In genomic region chr1:43225168-43225567, GRCh38 we compare ENCODE assay signal across 18 cellular contexts. TPM values are rescaled to one million over a fixed set of nuclear protein-coding genes. Genes with fewer than 3 reads are reported as not detected.
DNase-seq lines count a peak whose midpoint lies in the region; ATAC-seq and TF ChIP-seq lines count a peak whose summit lies in the region.
"Had no signal": no experiment of that assay in that cellular context is flagged by ENCODE, and none has a peak within 500 bp of the region (broad histone marks: within the 10 kb centered on the region; RNA-seq: fewer than 3 reads in every experiment).

No MANE protein-coding gene starts in this region.

- H3K4me2 ChIP-seq in IMR-90 (ENCODE audit: low read depth, low read length), result no peak overlapping the region

- intact Hi-C loops in IMR-90 (cut with micrococcal nuclease), result loop anchor here (5.0 to 10.0 kb wide), 2 partner anchors 302 to 310 kb away; no protein-coding TSS in a partner anchor

- TF ChIP-seq CTCF in IMR-90 (conservative IDR thresholded peaks at IDR 0.05; ENCODE audit: low read depth, low read length), result no peak
- TF ChIP-seq CTCF in WTC11 (IDR thresholded peaks at IDR 0.05), result no peak

- no peaks in the 10 kb centered on the region for H3K27me3 ChIP-seq in IMR-90 (ENCODE audit: control insufficient read depth, insufficient read depth, low read length)
- H3K27me3 ChIP-seq: esophagus squamous epithelium had no signal

- DNase-seq in EL, result peak; percentile 11
- no peak for DNase-seq in IMR-90
- no peak for DNase-seq in WTC11 (ENCODE audit: low spot score)
- peak; percentile 22 for DNase-seq in glomerular endothelial cell (ENCODE audit: extremely low read depth, low read depth, low spot score)
- DNase-seq in HPDE6-E6E7 (ENCODE audit: extremely low spot score), result no peak
- no peak for DNase-seq in activated CD4-positive, alpha-beta memory T cell treated with anti-CD3 and anti-CD28 coated beads, Interleukin-2, amount 10 ng/mL, durations not matched to agents 7 days and 5 days
- no peak for DNase-seq in stimulated activated naive CD4-positive, alpha-beta T cell (lab: John Stamatoyannopoulos, UW)
- DNase-seq: activated CD4-positive, CD25-positive, alpha-beta regulatory T cell treated with anti-CD3 and anti-CD28 coated beads, Interleukin-2, amount 50 U/mL, for 72 hours; activated CD8-positive, alpha-beta memory T cell treated with anti-CD3 and anti-CD28 coated beads, Interleukin-2, amount 50 U/mL, for 48 hours; C1 segment of cervical spinal cord; cerebellar nuclear complex; DMS79 treated with DMSO at 0.1 percent for 48 hours; esophagus squamous epithelium; mammary epithelial cell had no signal

- no peak overlapping the region for H3K27ac ChIP-seq in IMR-90 (ENCODE audit: insufficient read depth, low read length)
- H3K27ac ChIP-seq: esophagus squamous epithelium had no signal

- H2BK5ac ChIP-seq in IMR-90 (ENCODE audit: low read depth, low read length, poor library complexity, severe bottlenecking), result no peak overlapping the region

- no peak overlapping the region for H2AK5ac ChIP-seq in IMR-90 (ENCODE audit: low read depth, low read length)

- H3K4me1 ChIP-seq in IMR-90 (ENCODE audit: control insufficient read depth, insufficient read depth, low read length), result peaks cover 8% of the 10 kb centered on the region

- H4K5ac ChIP-seq in IMR-90 (ENCODE audit: low read depth, low read length), result no peak overlapping the region

- in situ Hi-C loops in IMR-90 (cut with MboI; ENCODE audit: low sequenced_read_pairs), result loop anchor here (5.0 kb wide), 1 partner anchor 187 kb away; no protein-coding TSS in a partner anchor

- no peak for TF ChIP-seq POLR2A in IMR-90 (IDR thresholded peaks at IDR 0.05; ENCODE audit: low read depth, low read length)

- H3K18ac ChIP-seq in IMR-90 (ENCODE audit: low read depth, low read length), result no peak overlapping the region

- H3K27me3 Mint-ChIP-seq in WTC11 (ENCODE audit: low read depth), result peaks cover 3% of the 10 kb centered on the region; the same call in 1 of the 2 replicates
- H3K27me3 Mint-ChIP-seq in activated CD4-positive, alpha-beta memory T cell treated with anti-CD3 and anti-CD28 coated beads, Interleukin-2, amount 10 ng/mL, durations not matched to agents 7 days and 5 days, result peaks cover 3% of the 10 kb centered on the region
- H3K27me3 Mint-ChIP-seq: activated naive CD8-positive, alpha-beta T cell had no signal

- no peaks in the 10 kb centered on the region for H3K9me1 ChIP-seq in IMR-90 (ENCODE audit: insufficient read depth, low read length)

- CTCF ChIA-PET in IMR-90 (lab: Yijun Ruan, JAX), result interaction anchor here (1.3 kb wide), 1 partner anchor 189 kb away, joined by 4 read pairs; no protein-coding TSS in a partner anchor
- CTCF ChIA-PET in WTC11 (lab: Charles Lee), result interaction anchor here (3.5 kb wide), 1 partner anchor 189 kb away, joined by 15 read pairs; no protein-coding TSS in a partner anchor
- CTCF ChIA-PET in activated CD4-positive, alpha-beta memory T cell treated with anti-CD3 and anti-CD28 coated beads, Interleukin-2, amount 10 ng/mL, durations not matched to agents 7 days and 5 days (lab: Charles Lee), result interaction anchor here (2.7 kb wide), 1 partner anchor 188 kb away, joined by 87 read pairs; no protein-coding TSS in a partner anchor

- no peak overlapping the region for H4K8ac ChIP-seq in IMR-90 (ENCODE audit: low read depth in 2 of 2, low read length in 2 of 2)

- H2BK20ac ChIP-seq in IMR-90 (ENCODE audit: low read depth, low read length), result no peak overlapping the region; the same call in 1 of the 2 replicates

- POLR2A ChIA-PET in IMR-90 (lab: Charles Lee; ENCODE audit: unreplicated experiment) (no interaction called here), WTC11 (lab: Charles Lee) (no interaction called here)
- POLR2A ChIA-PET in activated CD4-positive, alpha-beta memory T cell treated with anti-CD3 and anti-CD28 coated beads, Interleukin-2, amount 10 ng/mL, durations not matched to agents 7 days and 5 days (lab: Charles Lee), result no interaction called here

- H3K79me1 ChIP-seq in IMR-90 (ENCODE audit: low read depth in 1 of 2, low read length in 2 of 2), result no peaks in the 10 kb centered on the region

- H3K23ac ChIP-seq in IMR-90 (ENCODE audit: low read depth, low read length), result no peak overlapping the region

- H3K9me3 Mint-ChIP-seq in WTC11, result no peaks in the 10 kb centered on the region
- H3K9me3 Mint-ChIP-seq in activated CD4-positive, alpha-beta memory T cell treated with anti-CD3 and anti-CD28 coated beads, Interleukin-2, amount 10 ng/mL, durations not matched to agents 7 days and 5 days, result no peaks in the 10 kb centered on the region
- H3K9me3 Mint-ChIP-seq: T-helper 1 cell treated with Interleukin-12 subunit alpha and Interleukin-12 subunit beta and Interleukin-4 antibody, amounts not matched to agents 30 μg/mL and 1 μg/mL, for 36 hours had no signal

- dilution Hi-C loops in IMR-90 (cut with HindIII; ENCODE audit: low sequenced_read_pairs, unreplicated experiment), result no loop called here

- no peak overlapping the region for H3K14ac ChIP-seq in IMR-90 (replicated peaks; ENCODE audit: low read depth, low read length)

- H3K56ac ChIP-seq in IMR-90 (ENCODE audit: extremely low read depth, insufficient read depth, low read length), result no peak overlapping the region

- no peaks in the 10 kb centered on the region for H3K9me3 ChIP-seq in IMR-90 (ENCODE audit: control insufficient read depth, insufficient read depth, low read length)
- H3K9me3 ChIP-seq: esophagus squamous epithelium had no signal

- peaks cover 13% of the 10 kb centered on the region for H3K4me1 Mint-ChIP-seq in WTC11
- peaks cover 3% of the 10 kb centered on the region for H3K4me1 Mint-ChIP-seq in activated CD4-positive, alpha-beta memory T cell treated with anti-CD3 and anti-CD28 coated beads, Interleukin-2, amount 10 ng/mL, durations not matched to agents 7 days and 5 days

- no peak overlapping the region for H3K9ac ChIP-seq in IMR-90 (ENCODE audit: low read depth, low read length)

- no peaks in the 10 kb centered on the region for H3K36me3 Mint-ChIP-seq in WTC11
- H3K36me3 Mint-ChIP-seq in activated CD4-positive, alpha-beta memory T cell treated with anti-CD3 and anti-CD28 coated beads, Interleukin-2, amount 10 ng/mL, durations not matched to agents 7 days and 5 days (ENCODE audit: low read depth), result no peaks in the 10 kb centered on the region
- H3K36me3 Mint-ChIP-seq: activated naive CD8-positive, alpha-beta T cell had no signal

- no peak overlapping the region for H3K4ac ChIP-seq in IMR-90 (ENCODE audit: low read depth, low read length)

- no peaks in the 10 kb centered on the region for H3K36me3 ChIP-seq in IMR-90 (ENCODE audit: control insufficient read depth, insufficient read depth, low read length)
- H3K36me3 ChIP-seq: esophagus squamous epithelium had no signal

- H2AFZ ChIP-seq in IMR-90 (replicated peaks; ENCODE audit: low read length, poor library complexity), result no peak overlapping the region

- H3K4me3 ChIP-seq in IMR-90 (ENCODE audit: insufficient read depth, low read depth, low read length), result no peak overlapping the region
- H3K4me3 ChIP-seq: esophagus squamous epithelium had no signal

- H3K27ac Mint-ChIP-seq in WTC11, result no peak overlapping the region
- no peak overlapping the region for H3K27ac Mint-ChIP-seq in activated CD4-positive, alpha-beta memory T cell treated with anti-CD3 and anti-CD28 coated beads, Interleukin-2, amount 10 ng/mL, durations not matched to agents 7 days and 5 days
- H3K27ac Mint-ChIP-seq: activated naive CD8-positive, alpha-beta T cell; T-helper 1 cell treated with Interleukin-12 subunit alpha and Interleukin-12 subunit beta and Interleukin-4 antibody, amounts not matched to agents 30 μg/mL and 1 μg/mL, for 36 hours had no signal

- no peaks in the 10 kb centered on the region for H4K20me1 ChIP-seq in IMR-90 (ENCODE audit: insufficient read depth, low read length)

- TF ChIP-seq RAD21 in IMR-90 (IDR thresholded peaks at IDR 0.05; ENCODE audit: low read length), result no peak

- no peak overlapping the region for H3K4me3 Mint-ChIP-seq in WTC11
- no peak overlapping the region for H3K4me3 Mint-ChIP-seq in activated CD4-positive, alpha-beta memory T cell treated with anti-CD3 and anti-CD28 coated beads, Interleukin-2, amount 10 ng/mL, durations not matched to agents 7 days and 5 days
- H3K4me3 Mint-ChIP-seq: activated naive CD8-positive, alpha-beta T cell; T-helper 1 cell treated with Interleukin-12 subunit alpha and Interleukin-12 subunit beta and Interleukin-4 antibody, amounts not matched to agents 30 μg/mL and 1 μg/mL, for 36 hours had no signal

- H2BK15ac ChIP-seq in IMR-90 (ENCODE audit: low read depth, low read length), result no peak overlapping the region

- ATAC-seq in IMR-90 (ENCODE audit: low read depth) (no peak), WTC11 (peak; percentile 22), HG02938 (IDR thresholded peaks at IDR 0.05; ENCODE audit: unreplicated experiment) (no peak)
- ATAC-seq: Panc1 had no signal

- BruUV-seq in IMR-90 (replicated peaks; lab: Mats Ljungman, UMichigan), result no TSS peak

- H2AK9ac ChIP-seq in IMR-90 (replicated peaks; ENCODE audit: low read depth, low read length, poor library complexity), result no peak overlapping the region

- no peak overlapping the region for H2BK120ac ChIP-seq in IMR-90 (ENCODE audit: low read depth, low read length)

- WGBS in IMR-90 (ENCODE audit: extremely low coverage in 2 of 2, insufficient read length in 1 of 2), 2 experiments, result no CpG with 5 or more reads among the region's 3 CpGs

- H4K91ac ChIP-seq in IMR-90 (ENCODE audit: insufficient read depth, low read depth, low read length), result no peak overlapping the region

RNA-seq across cellular contexts. Expression of gene TMEM125, which starts 44.6 kb away (rescaled TPM):
- total RNA-seq in IMR-90 (2012; rRNA removed) (under 0.01 TPM in 1 of 2 replicates, not detected in the other), WTC11 (2021) (21.5 to 27.8 TPM (median 25.1 TPM) in 3 replicates), glomerular endothelial cell (not detected in 2 replicates)
- polyA plus RNA-seq in IMR-90 (2012; rRNA removed), result 0.03 and 0.10 TPM in 2 replicates
- 0.09 and 0.14 TPM in 2 replicates for polyA plus RNA-seq in IMR-90 (2012; cell fraction: cytosol; rRNA removed)
- polyA plus RNA-seq in IMR-90 (2012; cell fraction: nucleus; rRNA removed; ENCODE audit: low replicate concordance), result 0.06 and 0.24 TPM in 2 replicates
- total RNA-seq in activated CD4-positive, alpha-beta memory T cell treated with anti-CD3 and anti-CD28 coated beads, Interleukin-2, amount 10 ng/mL, durations not matched to agents 7 days and 5 days, result not detected

RNA-seq across cellular contexts. Expression of gene CFAP57, which starts 53.0 kb away (rescaled TPM):
- total RNA-seq in IMR-90 (2012; rRNA removed) (0.28 and 0.36 TPM in 2 replicates), WTC11 (2021) (0.27 to 0.78 TPM (median 0.42 TPM) in 3 replicates), glomerular endothelial cell (0.23 and 0.29 TPM in 2 replicates)
- polyA plus RNA-seq in IMR-90 (2012; rRNA removed), result 0.19 and 0.29 TPM in 2 replicates
- 0.11 TPM in 2 replicates for polyA plus RNA-seq in IMR-90 (2012; cell fraction: cytosol; rRNA removed)
- 0.50 and 2.7 TPM in 2 replicates for polyA plus RNA-seq in IMR-90 (2012; cell fraction: nucleus; rRNA removed; ENCODE audit: low replicate concordance)
- under 1 TPM in 1 of 2 experiments, not detected in 1; 0.10 TPM for total RNA-seq in activated CD4-positive, alpha-beta memory T cell treated with anti-CD3 and anti-CD28 coated beads, Interleukin-2, amount 10 ng/mL, durations not matched to agents 7 days and 5 days
- total RNA-seq: esophagus squamous epithelium had no signal

RNA-seq across cellular contexts. Expression of gene EBNA1BP2, which starts 53.1 kb away (rescaled TPM):
- 135 and 173 TPM in 2 replicates for total RNA-seq in IMR-90 (2012; rRNA removed)
- polyA plus RNA-seq in IMR-90 (2012; rRNA removed), result 79.0 and 82.8 TPM in 2 replicates
- 39.0 and 98.0 TPM in 2 replicates for polyA plus RNA-seq in IMR-90 (2012; cell fraction: cytosol; rRNA removed)
- polyA plus RNA-seq in IMR-90 (2012; cell fraction: nucleus; rRNA removed; ENCODE audit: low replicate concordance), result 35.8 and 55.8 TPM in 2 replicates
- total RNA-seq in WTC11 (2021), result 66.7 to 93.7 TPM (median 67.7 TPM) in 3 replicates
- total RNA-seq in glomerular endothelial cell, result 91.4 and 93.0 TPM in 2 replicates
- total RNA-seq in activated CD4-positive, alpha-beta memory T cell treated with anti-CD3 and anti-CD28 coated beads, Interleukin-2, amount 10 ng/mL, durations not matched to agents 7 days and 5 days, result 10 to 100 TPM; 37.8 to 39.8 TPM

Comparison
In these comparisons a context has a peak if more than half of its experiments do, and no peak if none do; other contexts are left out.
1. DNase-seq: peak in EL (single experiment) and glomerular endothelial cell (single experiment); none in IMR-90 (single experiment), WTC11 (single experiment), HPDE6-E6E7 (single experiment), activated CD4-positive, alpha-beta memory T cell treated with anti-CD3 and anti-CD28 coated beads, Interleukin-2, amount 10 ng/mL, durations not matched to agents 7 days and 5 days (single experiment) and stimulated activated naive CD4-positive, alpha-beta T cell (0 of 6).
2. RNA of gene TMEM125, which starts 44.6 kb away (total RNA-seq): 21.5 to 27.8 TPM in WTC11; not detected in glomerular endothelial cell, under 0.01 TPM in IMR-90 and not detected in activated CD4-positive, alpha-beta memory T cell treated with anti-CD3 and anti-CD28 coated beads, Interleukin-2, amount 10 ng/mL, durations not matched to agents 7 days and 5 days; every median in the first group is over 10 times any median in the second.